ENCODE assay signal across 8 cellular contexts in genomic region chr6:80105972-80106417, GRCh38. TPM values are rescaled to one million over a fixed set of nuclear protein-coding genes. Genes with fewer than 3 reads are reported as not detected.
DNase-seq lines count a peak whose midpoint lies in the region; ATAC-seq and TF ChIP-seq lines count a peak whose summit lies in the region.

No MANE protein-coding gene starts in this region.

- H3K4me1 Mint-ChIP-seq in activated T-helper 2 cell treated with anti-CD3 and anti-CD28 coated beads, Interferon-gamma antibody, Interleukin-2, Interleukin-4, amounts not matched to agents 10 μg/mL and 5 μg/mL and 100 μg/mL, durations not matched to agents 14 hours and 24 hours and 36 hours (ENCODE audit: low read depth): peaks cover 20% of the 10 kb centered on the region

- H3K27ac Mint-ChIP-seq in activated T-helper 2 cell treated with anti-CD3 and anti-CD28 coated beads, Interferon-gamma antibody, Interleukin-2, Interleukin-4, amounts not matched to agents 10 μg/mL and 5 μg/mL and 100 μg/mL, durations not matched to agents 14 hours and 24 hours and 36 hours: peak overlapping the region; percentile 90

- H3K36me3 ChIP-seq in right lobe of liver (no peaks in the 10 kb centered on the region), aorta (ENCODE audit: control insufficient read depth in 1 of 2, insufficient read depth in 2 of 2, low read length in 1 of 2) (no peaks in the 10 kb centered on the region)

- no peaks in the 10 kb centered on the region for H3K9me3 Mint-ChIP-seq in activated T-helper 2 cell treated with anti-CD3 and anti-CD28 coated beads, Interferon-gamma antibody, Interleukin-2, Interleukin-4, amounts not matched to agents 10 μg/mL and 5 μg/mL and 100 μg/mL, durations not matched to agents 14 hours and 24 hours and 36 hours

- no peak for TF ChIP-seq CTCF in right lobe of liver (IDR thresholded peaks at IDR 0.05)
- no peak for TF ChIP-seq CTCF in GM20000 (IDR thresholded peaks at IDR 0.05; ENCODE audit: extremely low read depth, missing control alignments)

- WGBS in right lobe of liver (ENCODE audit: insufficient coverage, low coverage, low lambda C conversion rate, missing lambda C conversion rate): 0% methylated on average over 6 of the region's 6 CpGs
- WGBS in aorta, 2 donors: 1% methylated on average over 6 of the region's 6 CpGs

- H3K4me3 Mint-ChIP-seq in activated T-helper 2 cell treated with anti-CD3 and anti-CD28 coated beads, Interferon-gamma antibody, Interleukin-2, Interleukin-4, amounts not matched to agents 10 μg/mL and 5 μg/mL and 100 μg/mL, durations not matched to agents 14 hours and 24 hours and 36 hours (ENCODE audit: low read depth): peak overlapping the region; percentile 96

- peaks cover 6% of the 10 kb centered on the region for H3K27me3 Mint-ChIP-seq in activated T-helper 2 cell treated with anti-CD3 and anti-CD28 coated beads, Interferon-gamma antibody, Interleukin-2, Interleukin-4, amounts not matched to agents 10 μg/mL and 5 μg/mL and 100 μg/mL, durations not matched to agents 14 hours and 24 hours and 36 hours (ENCODE audit: low read depth)

- H3K9me3 ChIP-seq in right lobe of liver (no peaks in the 10 kb centered on the region), aorta (ENCODE audit: control insufficient read depth, low read length) (no peaks in the 10 kb centered on the region)

- H3K4me1 ChIP-seq in right lobe of liver: peaks cover 0 to 38% (median 0%) of the 10 kb centered on the region in 4 donors
- peaks cover 2% of the 10 kb centered on the region in 2 donors for H3K4me1 ChIP-seq in aorta (ENCODE audit: control insufficient read depth in 1 of 2, insufficient read depth in 2 of 2, low read length in 2 of 2)

- DNase-seq in activated T-helper 2 cell treated with anti-CD3 and anti-CD28 coated beads, Interferon-gamma antibody, Interleukin-2, Interleukin-4, amounts not matched to agents 10 μg/mL and 5 μg/mL and 100 μg/mL, durations not matched to agents 14 hours and 24 hours and 36 hours (ENCODE audit: low spot score): no peak
- DNase-seq in right lobe of liver (no peak), aorta (no peak), GM20000 (ENCODE audit: low spot score) (no peak), NCI-H187 treated with DMSO at 0.1 percent for 48 hours (lab: John Stamatoyannopoulos, UW) (no peak), DMS79 treated with DMSO at 0.1 percent for 48 hours (lab: John Stamatoyannopoulos, UW) (no peak)

- intact Hi-C loops in activated T-helper 2 cell treated with anti-CD3 and anti-CD28 coated beads, Interferon-gamma antibody, Interleukin-2, Interleukin-4, amounts not matched to agents 10 μg/mL and 5 μg/mL and 100 μg/mL, durations not matched to agents 14 hours and 24 hours and 36 hours (cut with micrococcal nuclease): loop anchor here (1.0 to 10.0 kb wide), 4 partner anchors 59 to 871 kb away; partner anchors contain the start of genes HMGN3 and TTK
- intact Hi-C loops in right lobe of liver (cut with DNase I) (no loop called here), aorta (cut with DNase I) (loop anchor here in 1 of 2 donors (5.0 kb wide), 1 partner anchor 104 kb away; the partner anchor contains the start of gene TTK)

- H3K27me3 ChIP-seq in right lobe of liver (no peaks in the 10 kb centered on the region), aorta (ENCODE audit: control insufficient read depth in 1 of 2, insufficient read depth in 2 of 2, low read length in 1 of 2) (no peaks in the 10 kb centered on the region)

- peak; percentile 18 for ATAC-seq in GM18508 (IDR thresholded peaks at IDR 0.05; ENCODE audit: insufficient read depth, unreplicated experiment)
- ATAC-seq in HG02852 (IDR thresholded peaks at IDR 0.05; ENCODE audit: unreplicated experiment): peak; percentile 13
- ATAC-seq in right lobe of liver: peak in 1 of 4 donors; percentile 4
- ATAC-seq in aorta (ENCODE audit: low FRiP score): no peak

- TF ChIP-seq POLR2A in right lobe of liver (IDR thresholded peaks at IDR 0.05): no peak

- peak overlapping the region; percentile 73 to 95 (median 80) for H3K4me3 ChIP-seq in right lobe of liver
- H3K4me3 ChIP-seq in aorta (ENCODE audit: low read length in 2 of 2): peak overlapping the region; percentile 45 to 54

- peak overlapping the region; percentile 41 to 93 (median 88) for H3K27ac ChIP-seq in right lobe of liver
- H3K27ac ChIP-seq in aorta (ENCODE audit: low read depth in 1 of 2, low read length in 2 of 2): no peak overlapping the region

- no peaks in the 10 kb centered on the region for H3K36me3 Mint-ChIP-seq in activated T-helper 2 cell treated with anti-CD3 and anti-CD28 coated beads, Interferon-gamma antibody, Interleukin-2, Interleukin-4, amounts not matched to agents 10 μg/mL and 5 μg/mL and 100 μg/mL, durations not matched to agents 14 hours and 24 hours and 36 hours (ENCODE audit: low read depth)

RNA-seq across cellular contexts. Expression of gene BCKDHB, which starts 0.5 kb away (rescaled TPM):
- total RNA-seq in activated T-helper 2 cell treated with anti-CD3 and anti-CD28 coated beads, Interferon-gamma antibody, Interleukin-2, Interleukin-4, amounts not matched to agents 10 μg/mL and 5 μg/mL and 100 μg/mL, durations not matched to agents 14 hours and 24 hours and 36 hours: 17.5 and 18.5 TPM in 2 replicates
- total RNA-seq in right lobe of liver (10 to 100 TPM; 22.1 to 57.2 (median 43.9) TPM), aorta (10 to 100 TPM; 19.7 to 19.9 TPM)
- polyA plus RNA-seq in aorta: 10 to 100 TPM; 11.7 to 13.4 TPM

Comparison
In these comparisons a context has a peak if more than half of its experiments do, and no peak if none do; other contexts are left out.
1. H3K27ac ChIP-seq: peak in right lobe of liver (3 of 3); none in aorta (0 of 2).